Comparison of ENCODE assay signal across 1 cellular context in the genomic region with DNA sequence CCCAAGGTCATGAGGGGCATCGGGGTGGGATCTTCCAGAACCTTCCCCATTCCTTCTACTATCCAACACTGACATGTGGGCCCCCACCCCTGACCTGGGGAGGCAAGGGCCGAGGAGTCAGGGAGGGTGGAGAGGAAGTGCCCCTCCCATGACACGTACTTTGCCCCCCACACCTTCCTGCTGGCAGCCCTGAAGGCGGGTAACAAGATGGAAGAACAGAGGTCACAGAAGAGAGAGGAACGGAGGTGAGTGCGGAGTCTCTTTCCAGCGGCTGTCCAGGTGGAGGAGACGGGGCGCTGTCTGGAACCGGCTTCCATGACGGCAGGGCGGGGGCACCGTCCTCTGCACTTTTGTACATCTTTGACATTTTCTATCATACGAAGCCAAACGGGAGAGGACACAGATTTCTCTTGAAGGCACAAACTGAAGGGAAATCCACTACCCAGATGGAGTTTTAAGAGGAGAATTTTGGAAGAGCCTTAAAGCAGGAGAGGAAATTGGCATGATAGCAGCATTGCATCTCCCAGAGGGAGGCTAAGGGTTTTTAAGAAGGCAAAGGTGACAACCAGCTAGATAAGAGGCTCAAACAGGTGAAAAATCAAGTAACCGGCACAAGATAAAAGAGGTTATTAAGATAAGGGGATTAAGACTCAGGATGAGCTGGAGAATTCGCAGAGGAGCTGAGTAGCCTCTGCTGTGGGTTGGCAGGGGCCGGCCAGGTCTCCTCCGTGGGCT.
TF ChIP-seq lines count a peak whose summit lies in the region.

No MANE protein-coding gene starts in this region.

TF ChIP-seq in IMR-90, 13 proteins besides CTCF, POLR2A, EP300 and RAD21:
- TF ChIP-seq CHD1 (IDR thresholded peaks at IDR 0.05; ENCODE audit: low read depth, low read length) (no peak), BHLHE40 (IDR thresholded peaks at IDR 0.05; ENCODE audit: low read depth, low read length) (no peak)
